1 cellular context compared by ENCODE assay signal in genomic region chr1:201269241-201269640, GRCh38.
TF ChIP-seq lines count a peak whose summit lies in the region.

No MANE protein-coding gene starts in this region.

TF ChIP-seq in SK-N-SH, 30 proteins besides CTCF, POLR2A, EP300 and RAD21:
- TF ChIP-seq ZBTB33 (IDR thresholded peaks at IDR 0.05; ENCODE audit: borderline replicate concordance, low read depth) (no peak), RCOR1 (IDR thresholded peaks at IDR 0.05; ENCODE audit: low read length) (no peak), MXI1 (IDR thresholded peaks at IDR 0.05; ENCODE audit: low read depth, low read length) (no peak), FOSL2 (IDR thresholded peaks at IDR 0.05; ENCODE audit: borderline replicate concordance, low read depth) (no peak), RFX5 (IDR thresholded peaks at IDR 0.05; ENCODE audit: low read length) (no peak), TCF12 (IDR thresholded peaks at IDR 0.05) (no peak), RXRA (IDR thresholded peaks at IDR 0.05; ENCODE audit: borderline replicate concordance, low read depth) (no peak), IRF3 (IDR thresholded peaks at IDR 0.05; ENCODE audit: low read depth, low read length) (no peak), NRF1 (IDR thresholded peaks at IDR 0.05; ENCODE audit: low read depth, low read length) (no peak)
